Comparison of ENCODE assay signal across 9 cellular contexts in the genomic region with DNA sequence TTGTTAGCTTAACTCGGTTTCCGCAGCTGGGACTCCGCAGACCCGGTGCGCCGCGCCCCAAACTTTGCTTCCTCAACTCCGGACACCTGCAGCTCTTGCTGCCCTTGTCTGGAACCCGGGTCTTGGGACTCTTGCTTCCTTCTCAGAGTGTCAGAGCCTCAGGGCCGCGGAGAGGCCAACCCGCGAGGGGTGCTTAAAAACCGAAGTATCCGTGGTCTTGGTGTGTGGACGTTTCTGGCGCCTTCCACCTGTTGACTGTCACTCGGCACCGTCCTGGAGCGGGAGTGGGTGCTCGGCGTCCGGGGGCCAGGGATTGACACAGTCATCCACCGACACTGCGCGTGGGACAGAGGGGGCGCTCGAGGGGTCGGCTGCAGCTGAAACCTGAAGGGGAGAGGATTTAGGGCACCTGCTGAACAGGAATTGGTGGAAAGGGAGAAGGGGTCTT. TPM values are rescaled to one million over a fixed set of nuclear protein-coding genes. Genes with fewer than 3 reads are reported as not detected.
DNase-seq lines count a peak whose midpoint lies in the region; ATAC-seq and TF ChIP-seq lines count a peak whose summit lies in the region.
"Had no signal": no experiment of that assay in that cellular context is flagged by ENCODE, and none has a peak within 500 bp of the region (broad histone marks: within the 10 kb centered on the region; RNA-seq: fewer than 3 reads in every experiment).

No MANE protein-coding gene starts in this region.

- peaks cover 45 to 53% (median 52%) of the 10 kb centered on the region in 3 donors for H3K4me1 Mint-ChIP-seq in CD8-positive, alpha-beta memory T cell

- no peaks in the 10 kb centered on the region for H3K27me3 ChIP-seq in CD8-positive, alpha-beta memory T cell (ENCODE audit: insufficient read depth, low read length, poor library complexity, severe bottlenecking)

- peak; percentile 43 for ATAC-seq in GM21360 (IDR thresholded peaks at IDR 0.05; ENCODE audit: unreplicated experiment)

- H3K36me3 ChIP-seq in CD8-positive, alpha-beta memory T cell (ENCODE audit: insufficient read depth, low read length), result no peaks in the 10 kb centered on the region

- peak overlapping the region; percentile 89 to 99 (median 97) for H3K4me3 Mint-ChIP-seq in CD8-positive, alpha-beta memory T cell

- CTCF ChIA-PET in CD8-positive, alpha-beta memory T cell (lab: Charles Lee), result interaction anchor here (0.6 to 2.4 kb wide), 5 partner anchors 8 to 176 kb away, joined by 3 to 8 read pairs (median 4); no protein-coding TSS in a partner anchor

- no peaks in the 10 kb centered on the region for H3K9me3 ChIP-seq in CD8-positive, alpha-beta memory T cell (ENCODE audit: low read length)

- peak overlapping the region; percentile 88 to 99 (median 92) for H3K27ac Mint-ChIP-seq in CD8-positive, alpha-beta memory T cell

- POLR2A ChIA-PET in CD8-positive, alpha-beta memory T cell (lab: Charles Lee), result interaction anchor here (0.6 to 1.3 kb wide), 4 partner anchors 47 to 70 kb away, joined by 3 to 9 read pairs (median 4); no protein-coding TSS in a partner anchor

- no peaks in the 10 kb centered on the region for H3K27me3 Mint-ChIP-seq in CD8-positive, alpha-beta memory T cell

- peaks cover 0 to 17% (median 3%) of the 10 kb centered on the region in 3 donors for H3K36me3 Mint-ChIP-seq in CD8-positive, alpha-beta memory T cell

- no peaks in the 10 kb centered on the region for H3K9me3 Mint-ChIP-seq in CD8-positive, alpha-beta memory T cell

- peak; percentile 59 to 73 (median 61) for DNase-seq in CD8-positive, alpha-beta memory T cell
- peak; percentile 56 for DNase-seq in HT-29 (ENCODE audit: low spot score)
- DNase-seq in activated CD4-positive, CD25-positive, alpha-beta regulatory T cell treated with anti-CD3 and anti-CD28 coated beads, Interleukin-2, amount 50 U/mL, for 72 hours, result peak; percentile 63
- DNase-seq in coronary artery (ENCODE audit: low spot score), result peak; percentile 85
- peak; percentile 63 to 74 for DNase-seq in lung microvascular endothelial cell (ENCODE audit: low read depth in 2 of 2)
- DNase-seq in stimulated activated CD8-positive, alpha-beta memory T cell treated with anti-CD3 and anti-CD28 coated beads, Interleukin-12 subunit alpha, Interleukin-12 subunit beta, amount 100 ng/mL, for 24 hours (ENCODE audit: extremely low read depth), result peak; percentile 32
- no peak for DNase-seq in SHP77 treated with DMSO at 0.1 percent for 48 hours (lab: John Stamatoyannopoulos, UW)

- H3K4me1 ChIP-seq in CD8-positive, alpha-beta memory T cell (ENCODE audit: insufficient read depth, low read length), result peaks cover 30% of the 10 kb centered on the region

- peak; percentile 21 for TF ChIP-seq CTCF in coronary artery (IDR thresholded peaks at IDR 0.05)

- peak overlapping the region; percentile 91 for H3K4me3 ChIP-seq in CD8-positive, alpha-beta memory T cell (ENCODE audit: low read length)
- peak overlapping the region; percentile 97 for H3K4me3 ChIP-seq in coronary artery
- H3K4me3 ChIP-seq: SK-N-MC had no signal

- peak overlapping the region; percentile 77 for H3K27ac ChIP-seq in CD8-positive, alpha-beta memory T cell (ENCODE audit: low read depth, low read length)
- H3K27ac ChIP-seq in coronary artery, result peak overlapping the region; percentile 88 to 98
- H3K27ac ChIP-seq: SK-N-MC had no signal

RNA-seq across cellular contexts. Expression of a gene that starts 0.4 kb away (rescaled TPM):
- total RNA-seq in CD8-positive, alpha-beta memory T cell, result 10 to 100 TPM; 95.8 to 98.3 TPM
- polyA plus RNA-seq in CD8-positive, alpha-beta memory T cell, result 105 TPM
- total RNA-seq in HT-29 (2014; rRNA removed; shearing (Covaris generic)), result 14.5 and 20.2 TPM in 2 replicates
- 118 and 162 TPM in 2 replicates for total RNA-seq in lung microvascular endothelial cell

RNA-seq across cellular contexts. Expression of a gene that starts 48.0 kb away (rescaled TPM):
- total RNA-seq in CD8-positive, alpha-beta memory T cell, result 10 to 100 TPM; 50.9 to 56.7 TPM
- 50.0 TPM for polyA plus RNA-seq in CD8-positive, alpha-beta memory T cell
- total RNA-seq in HT-29 (2014; rRNA removed; shearing (Covaris generic)), result 18.5 and 25.4 TPM in 2 replicates
- 55.1 and 55.2 TPM in 2 replicates for total RNA-seq in lung microvascular endothelial cell
